ENCODE assay signal across 18 cellular contexts in genomic region chr9:13448482-13448881, GRCh38.
"Had no signal": no experiment of that assay in that cellular context is flagged by ENCODE, and none has a peak within 500 bp of the region (broad histone marks: within the 10 kb centered on the region; RNA-seq: fewer than 3 reads in every experiment).

No MANE protein-coding gene starts in this region.

- H3K36me3 ChIP-seq: SJSA1 had no signal

- H3K4me2 ChIP-seq: SK-N-SH had no signal

- H3K9me2 ChIP-seq: SK-N-SH had no signal

- H3K27me3 ChIP-seq: SJSA1 had no signal

- H3K4me1 ChIP-seq: SJSA1 had no signal

- H3K4me3 ChIP-seq: SJSA1 had no signal

- H3K9me3 ChIP-seq: SJSA1, SK-N-SH had no signal

- H3K27ac ChIP-seq: RWPE1, SJSA1 had no signal

- DNase-seq: KBM-7, MV-4-11, NCI-H1048, NCI-H1105, NCI-H1436 treated with DMSO at 0.1 percent for 48 hours, NCI-H1694, NCI-H187 treated with DMSO at 0.1 percent for 48 hours, NCI-H2029 treated with DMSO at 0.1 percent for 48 hours, NCI-H2171 treated with DMSO at 0.1 percent for 48 hours, NCI-H510A treated with DMSO at 0.1 percent for 48 hours, NCI-H526, NCI-H82, PC-3, SIG-M5, SK-N-SH had no signal

- ATAC-seq: Panc1, PC-3 had no signal
